Comparison of ENCODE assay signal across 18 cellular contexts in the genomic region with DNA sequence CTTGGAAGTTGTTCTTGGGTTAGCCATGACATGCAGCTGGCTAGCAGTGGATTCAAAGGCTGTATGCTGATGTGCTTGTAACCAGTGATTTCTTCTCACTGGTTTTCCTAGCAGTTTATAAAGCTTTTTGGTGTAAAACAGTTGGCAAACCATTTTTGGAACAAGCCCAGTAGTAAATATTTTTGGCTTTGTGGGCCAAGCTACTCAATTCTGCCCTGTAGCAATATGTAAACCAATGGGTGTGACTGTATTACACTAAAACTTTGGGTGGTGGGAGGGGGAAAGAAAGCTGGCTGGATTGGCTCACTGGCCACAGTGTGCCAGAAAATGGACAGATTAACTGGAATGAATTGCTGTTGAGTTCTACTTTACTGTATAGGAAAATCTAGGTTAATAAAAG.
"Had no signal": no experiment of that assay in that cellular context is flagged by ENCODE, and none has a peak within 500 bp of the region (broad histone marks: within the 10 kb centered on the region; RNA-seq: fewer than 3 reads in every experiment).

No MANE protein-coding gene starts in this region.

- DNase-seq: activated CD4-positive, alpha-beta T cell treated with anti-CD3 and anti-CD28 coated beads, Interleukin-2, amount 50 U/mL, for 4 hours; activated gamma-delta T cell; activated T-cell treated with anti-CD3 and anti-CD28 coated beads, Interleukin-2, amount 50 U/mL, for 72 hours; amniotic stem cell; body of pancreas; central memory CD4-positive, alpha-beta T cell; erythroblast; naive B cell; right cardiac atrium; stimulated activated naive CD8-positive, alpha-beta T cell treated with anti-CD3 and anti-CD28 coated beads, Interleukin-15, Interleukin-2, amounts not matched to agents 100 U/mL and 50 U/mL, for 24 hours; substantia nigra had no signal

- H3K9me3 Mint-ChIP-seq: activated T-cell treated with anti-CD3 and anti-CD28 coated beads, Interleukin-2, amount 50 U/mL, for 72 hours; memory B cell; T-helper 2 cell treated with Interferon-gamma antibody and Interleukin-4, amounts not matched to agents 5 μg/mL and 100 μg/mL, for 36 hours had no signal

- H3K27ac Mint-ChIP-seq: activated naive CD8-positive, alpha-beta T cell; activated T-cell treated with anti-CD3 and anti-CD28 coated beads, Interleukin-2, amount 50 U/mL, for 72 hours; memory B cell; naive B cell; T-helper 2 cell treated with Interferon-gamma antibody and Interleukin-4, amounts not matched to agents 5 μg/mL and 100 μg/mL, for 36 hours had no signal

- H3K4me3 Mint-ChIP-seq: activated naive CD8-positive, alpha-beta T cell; activated T-cell treated with anti-CD3 and anti-CD28 coated beads, Interleukin-2, amount 50 U/mL, for 72 hours; memory B cell; naive B cell; neural crest cell; T-helper 2 cell treated with Interferon-gamma antibody and Interleukin-4, amounts not matched to agents 5 μg/mL and 100 μg/mL, for 36 hours had no signal

- H3K27me3 ChIP-seq: body of pancreas, tibial nerve had no signal

- H3K36me3 ChIP-seq: prostate gland, tibial nerve had no signal

- H3K4me1 ChIP-seq: body of pancreas, prostate gland, tibial nerve had no signal

- H3K36me3 Mint-ChIP-seq: activated naive CD8-positive, alpha-beta T cell; memory B cell; naive B cell had no signal

- H3K9me3 ChIP-seq: body of pancreas, prostate gland, tibial nerve had no signal

- H3K27ac ChIP-seq: prostate gland, skin epidermis, tibial nerve had no signal

- H3K4me3 ChIP-seq: body of pancreas, prostate gland, skin epidermis, tibial nerve had no signal
